Comparison of ENCODE assay signal across 26 cellular contexts in genomic region chr1:119974013-119974412, GRCh38.
DNase-seq lines count a peak whose midpoint lies in the region; ATAC-seq and TF ChIP-seq lines count a peak whose summit lies in the region.
"Had no signal": no experiment of that assay in that cellular context is flagged by ENCODE, and none has a peak within 500 bp of the region (broad histone marks: within the 10 kb centered on the region; RNA-seq: fewer than 3 reads in every experiment).

No MANE protein-coding gene starts in this region.

- DNase-seq in LNCaP clone FGC (ENCODE audit: low read depth) (peak; percentile 85), NCI-H1417 treated with DMSO at 0.1 percent for 48 hours (lab: John Stamatoyannopoulos, UW) (peak; percentile 38), neural crest cell (ENCODE audit: low read depth, low spot score) (no peak), upper lobe of left lung (no peak)
- no peak for DNase-seq in activated CD4-positive, alpha-beta T cell treated with anti-CD3 and anti-CD28 coated beads for 1 hour
- DNase-seq in naive thymus-derived CD8-positive, alpha-beta T cell = no peak
- DNase-seq: activated CD4-positive, alpha-beta T cell treated with anti-CD3 and anti-CD28 coated beads for 36 hours; activated CD8-positive, alpha-beta memory T cell treated with anti-CD3 and anti-CD28 coated beads for 24 hours; activated naive CD8-positive, alpha-beta T cell treated with anti-CD3 and anti-CD28 coated beads, Interleukin-2, amount 50 U/mL, for 24 hours; activated T-cell treated with anti-CD3 and anti-CD28 coated beads, Interleukin-2, amount 50 U/mL, for 24 hours; cerebellar nuclear complex; dorsolateral prefrontal cortex; H9; left ventricle myocardium superior; MG63; midbrain; naive thymus-derived CD4-positive, alpha-beta T cell; NCI-H1436; NCI-H2107; NCI-H526; spleen; substantia nigra; upper lobe of right lung had no signal

- TF ChIP-seq POLR2A in upper lobe of left lung (IDR thresholded peaks at IDR 0.05) = no peak

- H3K36me3 Mint-ChIP-seq in activated T-helper 17 cell treated with anti-CD3 and anti-CD28 coated beads, Interleukin-2, amount 50 U/mL, for 72 hours (ENCODE audit: low read depth) = peaks cover 43% of the 10 kb centered on the region
- H3K36me3 Mint-ChIP-seq in neural crest cell (ENCODE audit: low read depth) = peaks cover 10% of the 10 kb centered on the region
- H3K36me3 Mint-ChIP-seq in naive thymus-derived CD8-positive, alpha-beta T cell = peaks cover 0 to 55% (median 12%) of the 10 kb centered on the region in 3 donors

- no peak for ATAC-seq in activated T-helper 17 cell treated with anti-CD3 and anti-CD28 coated beads, Interleukin-2, amount 50 U/mL, for 72 hours (replicated peaks)
- no peak for ATAC-seq in upper lobe of left lung (ENCODE audit: low FRiP score in 2 of 2)
- ATAC-seq in naive thymus-derived CD8-positive, alpha-beta T cell = no peak
- ATAC-seq: activated CD4-positive, alpha-beta T cell treated with anti-CD3 and anti-CD28 coated beads for 36 hours; activated naive CD8-positive, alpha-beta T cell treated with anti-CD3 and anti-CD28 coated beads, Interleukin-2, amount 50 U/mL, for 24 hours; left ventricle myocardium superior; naive thymus-derived CD4-positive, alpha-beta T cell; upper lobe of right lung had no signal

- H3K4me3 ChIP-seq in LNCaP clone FGC (ENCODE audit: low read depth, low read length) (no peak overlapping the region), upper lobe of left lung (no peak overlapping the region)
- H3K4me3 ChIP-seq: BLaER1 treated with 17β-estradiol and CSF1 and Interleukin-3, amounts not matched to agents 10 nM and 100 nM; dorsolateral prefrontal cortex; MG63; SK-N-MC; spleen; upper lobe of right lung had no signal

- no peaks in the 10 kb centered on the region for H3K27me3 Mint-ChIP-seq in activated T-helper 17 cell treated with anti-CD3 and anti-CD28 coated beads, Interleukin-2, amount 50 U/mL, for 72 hours
- H3K27me3 Mint-ChIP-seq in neural crest cell (ENCODE audit: low read depth) = no peaks in the 10 kb centered on the region
- H3K27me3 Mint-ChIP-seq in naive thymus-derived CD8-positive, alpha-beta T cell = no peaks in the 10 kb centered on the region
- H3K27me3 Mint-ChIP-seq: activated CD4-positive, alpha-beta T cell treated with anti-CD3 and anti-CD28 coated beads for 36 hours; activated naive CD8-positive, alpha-beta T cell treated with anti-CD3 and anti-CD28 coated beads, Interleukin-2, amount 50 U/mL, for 24 hours; activated T-cell treated with anti-CD3 and anti-CD28 coated beads, Interleukin-2, amount 50 U/mL, for 24 hours; naive thymus-derived CD4-positive, alpha-beta T cell had no signal

- no peaks in the 10 kb centered on the region for H3K27me3 ChIP-seq in upper lobe of left lung
- H3K27me3 ChIP-seq: BLaER1 treated with 17β-estradiol and CSF1 and Interleukin-3, amounts not matched to agents 10 nM and 100 nM; dorsolateral prefrontal cortex; MG63; spleen; upper lobe of right lung had no signal

- H3K27ac Mint-ChIP-seq in activated T-helper 17 cell treated with anti-CD3 and anti-CD28 coated beads, Interleukin-2, amount 50 U/mL, for 72 hours = peak overlapping the region; percentile 2
- peak overlapping the region; percentile 44 for H3K27ac Mint-ChIP-seq in neural crest cell (ENCODE audit: unreplicated experiment)
- peak overlapping the region in 1 of 10 donors; percentile 45 for H3K27ac Mint-ChIP-seq in naive thymus-derived CD8-positive, alpha-beta T cell
- H3K27ac Mint-ChIP-seq: activated CD4-positive, alpha-beta T cell treated with anti-CD3 and anti-CD28 coated beads for 36 hours; activated naive CD8-positive, alpha-beta T cell treated with anti-CD3 and anti-CD28 coated beads, Interleukin-2, amount 50 U/mL, for 24 hours; activated T-cell treated with anti-CD3 and anti-CD28 coated beads, Interleukin-2, amount 50 U/mL, for 24 hours; H9 had no signal

- TF ChIP-seq EP300 in upper lobe of left lung (IDR thresholded peaks at IDR 0.05) = no peak

- H3K9me3 ChIP-seq in upper lobe of left lung = no peaks in the 10 kb centered on the region
- H3K9me3 ChIP-seq: MG63, spleen, upper lobe of right lung had no signal

- H3K36me3 ChIP-seq in upper lobe of left lung = peaks cover 0 to 10% (median 6%) of the 10 kb centered on the region in 4 donors

- H3K9me3 Mint-ChIP-seq in activated T-helper 17 cell treated with anti-CD3 and anti-CD28 coated beads, Interleukin-2, amount 50 U/mL, for 72 hours = no peaks in the 10 kb centered on the region
- H3K9me3 Mint-ChIP-seq in neural crest cell = no peaks in the 10 kb centered on the region
- no peaks in the 10 kb centered on the region for H3K9me3 Mint-ChIP-seq in naive thymus-derived CD8-positive, alpha-beta T cell
- H3K9me3 Mint-ChIP-seq: activated naive CD8-positive, alpha-beta T cell treated with anti-CD3 and anti-CD28 coated beads, Interleukin-2, amount 50 U/mL, for 24 hours; activated T-cell treated with anti-CD3 and anti-CD28 coated beads, Interleukin-2, amount 50 U/mL, for 24 hours; H9; naive thymus-derived CD4-positive, alpha-beta T cell had no signal

- H3K27ac ChIP-seq in upper lobe of left lung = no peak overlapping the region
- H3K27ac ChIP-seq: BLaER1 treated with 17β-estradiol and CSF1 and Interleukin-3, amounts not matched to agents 10 nM and 100 nM; dorsolateral prefrontal cortex; SK-N-MC; upper lobe of right lung had no signal

- no peak overlapping the region for H3K4me3 Mint-ChIP-seq in activated T-helper 17 cell treated with anti-CD3 and anti-CD28 coated beads, Interleukin-2, amount 50 U/mL, for 72 hours
- H3K4me3 Mint-ChIP-seq in neural crest cell = no peak overlapping the region
- no peak overlapping the region for H3K4me3 Mint-ChIP-seq in naive thymus-derived CD8-positive, alpha-beta T cell
- H3K4me3 Mint-ChIP-seq: activated CD4-positive, alpha-beta T cell treated with anti-CD3 and anti-CD28 coated beads for 36 hours; activated naive CD8-positive, alpha-beta T cell treated with anti-CD3 and anti-CD28 coated beads, Interleukin-2, amount 50 U/mL, for 24 hours; activated T-cell treated with anti-CD3 and anti-CD28 coated beads, Interleukin-2, amount 50 U/mL, for 24 hours; H9; naive thymus-derived CD4-positive, alpha-beta T cell had no signal

- peaks cover 11% of the 10 kb centered on the region for H3K4me1 Mint-ChIP-seq in activated T-helper 17 cell treated with anti-CD3 and anti-CD28 coated beads, Interleukin-2, amount 50 U/mL, for 72 hours
- H3K4me1 Mint-ChIP-seq in neural crest cell = no peaks in the 10 kb centered on the region
- H3K4me1 Mint-ChIP-seq in naive thymus-derived CD8-positive, alpha-beta T cell = peaks cover 5 to 30% (median 7%) of the 10 kb centered on the region in 4 donors
- H3K4me1 Mint-ChIP-seq: activated CD4-positive, alpha-beta T cell treated with anti-CD3 and anti-CD28 coated beads for 36 hours; H9 had no signal

- TF ChIP-seq CTCF in LNCaP clone FGC (IDR thresholded peaks at IDR 0.05; ENCODE audit: control insufficient read depth, extremely low read depth, insufficient read depth) (no peak), neural crest cell (conservative IDR thresholded peaks at IDR 0.05) (no peak), upper lobe of left lung (IDR thresholded peaks at IDR 0.05) (no peak)

- POLR2A ChIA-PET in naive thymus-derived CD8-positive, alpha-beta T cell (lab: Charles Lee) = no interaction called here

- H3K4me1 ChIP-seq in upper lobe of left lung = peaks cover 7 to 14% (median 11%) of the 10 kb centered on the region in 4 donors
- H3K4me1 ChIP-seq: upper lobe of right lung had no signal

Comparison
In these comparisons a context has a peak if more than half of its experiments do, and no peak if none do; other contexts are left out.
1. DNase-seq: peak in LNCaP clone FGC (single experiment) and NCI-H1417 treated with DMSO at 0.1 percent for 48 hours (single experiment); none in neural crest cell (single experiment), upper lobe of left lung (0 of 2), activated CD4-positive, alpha-beta T cell treated with anti-CD3 and anti-CD28 coated beads for 1 hour (single experiment) and naive thymus-derived CD8-positive, alpha-beta T cell (0 of 10).